In the genomic region with DNA sequence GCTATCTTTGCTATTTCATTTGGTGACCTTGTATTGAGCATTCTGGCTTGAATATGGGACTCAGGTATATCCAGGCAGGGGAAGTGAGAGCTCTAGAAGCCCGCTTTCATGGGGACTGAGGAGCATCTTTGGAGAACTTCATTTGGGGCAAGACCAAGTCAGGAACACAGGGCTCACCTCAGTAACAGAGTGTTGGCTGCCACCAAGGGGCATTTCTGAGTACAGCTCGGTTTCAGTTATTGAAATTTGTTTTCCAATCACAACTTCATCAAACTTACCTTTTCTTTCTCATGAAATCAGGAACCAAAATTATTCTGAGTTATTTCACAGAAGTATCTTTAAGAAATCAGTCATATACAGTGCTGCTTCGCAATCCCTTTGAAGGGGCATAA, we compare ENCODE assay signal across 13 cellular contexts.
A peak's percentile ranks its signal among the peaks of the same experiment; 100 is the strongest.
DNase-seq lines count a peak whose midpoint lies in the region; ATAC-seq and TF ChIP-seq lines count a peak whose summit lies in the region.
"Had no signal": no experiment of that assay in that cellular context is flagged by ENCODE, and none has a peak within 500 bp of the region (broad histone marks: within the 10 kb centered on the region; RNA-seq: fewer than 3 reads in every experiment).

No MANE protein-coding gene starts in this region.

- H4K20me1 ChIP-seq in GM23248 (ENCODE audit: insufficient read depth), result no peaks in the 10 kb centered on the region

- no peaks in the 10 kb centered on the region for H3K4me1 Mint-ChIP-seq in activated T-helper 2 cell treated with anti-CD3 and anti-CD28 coated beads, Interferon-gamma antibody, Interleukin-2, Interleukin-4, amounts not matched to agents 10 μg/mL and 5 μg/mL and 100 μg/mL, durations not matched to agents 14 hours and 24 hours and 36 hours (ENCODE audit: low read depth)
- H3K4me1 Mint-ChIP-seq: activated CD4-positive, alpha-beta T cell treated with anti-CD3 and anti-CD28 coated beads for 36 hours had no signal

- ATAC-seq in HG03354 (IDR thresholded peaks at IDR 0.05; ENCODE audit: poor library complexity, severe bottlenecking, unreplicated experiment) (no peak), GM18498 (IDR thresholded peaks at IDR 0.05; ENCODE audit: unreplicated experiment) (no peak)
- ATAC-seq: activated CD4-positive, alpha-beta T cell treated with anti-CD3 and anti-CD28 coated beads for 36 hours; GM12878 had no signal

- H3K4me3 ChIP-seq in GM23248, result no peak overlapping the region
- H3K4me3 ChIP-seq in fibroblast of villous mesenchyme (ENCODE audit: low read depth, low read length), result no peak overlapping the region
- no peak overlapping the region for H3K4me3 ChIP-seq in retinal pigment epithelial cell (ENCODE audit: low read length)
- H3K4me3 ChIP-seq: GM12878 had no signal

- WGBS in GM23248 (ENCODE audit: low coverage in 1 of 2, low lambda C conversion rate in 2 of 2, missing lambda C conversion rate in 2 of 2), 2 experiments, result 54 to 58% methylated on average over 3 of the region's 3 CpGs

- no peaks in the 10 kb centered on the region for H3F3A ChIP-seq in GM23248 (ENCODE audit: insufficient read depth)

- H3K27ac Mint-ChIP-seq in activated T-helper 2 cell treated with anti-CD3 and anti-CD28 coated beads, Interferon-gamma antibody, Interleukin-2, Interleukin-4, amounts not matched to agents 10 μg/mL and 5 μg/mL and 100 μg/mL, durations not matched to agents 14 hours and 24 hours and 36 hours, result no peak overlapping the region
- H3K27ac Mint-ChIP-seq: activated CD4-positive, alpha-beta T cell treated with anti-CD3 and anti-CD28 coated beads for 36 hours had no signal

- H3K4me1 ChIP-seq in GM23248 (ENCODE audit: insufficient read depth), result no peaks in the 10 kb centered on the region
- H3K4me1 ChIP-seq: parathyroid adenoma had no signal

- peaks cover 3% of the 10 kb centered on the region for H3K9me3 ChIP-seq in GM23248 (ENCODE audit: low read depth)

- in situ Hi-C loops in GM23248 (cut with MboI), result no loop called here

- no peaks in the 10 kb centered on the region for H3K36me3 Mint-ChIP-seq in activated T-helper 2 cell treated with anti-CD3 and anti-CD28 coated beads, Interferon-gamma antibody, Interleukin-2, Interleukin-4, amounts not matched to agents 10 μg/mL and 5 μg/mL and 100 μg/mL, durations not matched to agents 14 hours and 24 hours and 36 hours (ENCODE audit: low read depth)

- H3K9ac ChIP-seq in GM23248, result no peak overlapping the region
- H3K9ac ChIP-seq: parathyroid adenoma had no signal

- H3K36me3 ChIP-seq in GM23248 (ENCODE audit: low read depth), result no peaks in the 10 kb centered on the region

- peaks cover 18% of the 10 kb centered on the region; the same call in 1 of the 2 replicates for H3K27me3 ChIP-seq in GM23248 (replicated peaks; ENCODE audit: insufficient read depth)

- H3K4me2 ChIP-seq in GM23248 (ENCODE audit: unreplicated experiment), result no peak overlapping the region

- H3K27ac ChIP-seq in GM23248, result no peak overlapping the region
- H3K27ac ChIP-seq: parathyroid adenoma had no signal

- H2AFZ ChIP-seq in GM23248, result no peak overlapping the region
- H2AFZ ChIP-seq: parathyroid adenoma had no signal

- H3K9me3 Mint-ChIP-seq in activated T-helper 2 cell treated with anti-CD3 and anti-CD28 coated beads, Interferon-gamma antibody, Interleukin-2, Interleukin-4, amounts not matched to agents 10 μg/mL and 5 μg/mL and 100 μg/mL, durations not matched to agents 14 hours and 24 hours and 36 hours, result peaks cover 16% of the 10 kb centered on the region

- no peak overlapping the region for H3K4me3 Mint-ChIP-seq in activated T-helper 2 cell treated with anti-CD3 and anti-CD28 coated beads, Interferon-gamma antibody, Interleukin-2, Interleukin-4, amounts not matched to agents 10 μg/mL and 5 μg/mL and 100 μg/mL, durations not matched to agents 14 hours and 24 hours and 36 hours (ENCODE audit: low read depth)
- H3K4me3 Mint-ChIP-seq: activated CD4-positive, alpha-beta T cell treated with anti-CD3 and anti-CD28 coated beads for 36 hours had no signal

- H3K9me2 ChIP-seq in GM23248 (ENCODE audit: insufficient read depth), result no peaks in the 10 kb centered on the region

- DNase-seq in GM23248 (peak; percentile 45), SK-N-DZ (ENCODE audit: low spot score) (peak; percentile 4), fibroblast of villous mesenchyme (ENCODE audit: low read depth) (peak; percentile 7), retinal pigment epithelial cell (ENCODE audit: low read depth) (no peak), NCI-H2171 (lab: John Stamatoyannopoulos, UW) (no peak)
- no peak for DNase-seq in activated T-helper 2 cell treated with anti-CD3 and anti-CD28 coated beads, Interferon-gamma antibody, Interleukin-2, Interleukin-4, amounts not matched to agents 10 μg/mL and 5 μg/mL and 100 μg/mL, durations not matched to agents 14 hours and 24 hours and 36 hours (ENCODE audit: low spot score)
- DNase-seq: activated CD4-positive, alpha-beta T cell treated with anti-CD3 and anti-CD28 coated beads for 36 hours; MV-4-11; NCI-H524 treated with DMSO at 0.1 percent for 48 hours had no signal

- intact Hi-C loops in activated T-helper 2 cell treated with anti-CD3 and anti-CD28 coated beads, Interferon-gamma antibody, Interleukin-2, Interleukin-4, amounts not matched to agents 10 μg/mL and 5 μg/mL and 100 μg/mL, durations not matched to agents 14 hours and 24 hours and 36 hours (cut with micrococcal nuclease), result no loop called here

- no peaks in the 10 kb centered on the region for H3K79me2 ChIP-seq in GM23248 (ENCODE audit: insufficient read depth)
- H3K79me2 ChIP-seq: parathyroid adenoma had no signal

- H3K27me3 Mint-ChIP-seq in activated T-helper 2 cell treated with anti-CD3 and anti-CD28 coated beads, Interferon-gamma antibody, Interleukin-2, Interleukin-4, amounts not matched to agents 10 μg/mL and 5 μg/mL and 100 μg/mL, durations not matched to agents 14 hours and 24 hours and 36 hours (ENCODE audit: low read depth), result no peaks in the 10 kb centered on the region
- H3K27me3 Mint-ChIP-seq: activated CD4-positive, alpha-beta T cell treated with anti-CD3 and anti-CD28 coated beads for 36 hours had no signal

- TF ChIP-seq CTCF in fibroblast of villous mesenchyme (IDR thresholded peaks at IDR 0.05; ENCODE audit: insufficient read depth, low read depth, low read length) (peak; percentile 39), retinal pigment epithelial cell (conservative IDR thresholded peaks at IDR 0.05; ENCODE audit: low read depth, low read length) (peak; percentile 14)

Comparison
In these comparisons a context has a peak if more than half of its experiments do, and no peak if none do; other contexts are left out.
1. DNase-seq: peak in GM23248 (single experiment), SK-N-DZ (single experiment) and fibroblast of villous mesenchyme (single experiment); none in retinal pigment epithelial cell (single experiment), activated T-helper 2 cell treated with anti-CD3 and anti-CD28 coated beads, Interferon-gamma antibody, Interleukin-2, Interleukin-4, amounts not matched to agents 10 μg/mL and 5 μg/mL and 100 μg/mL, durations not matched to agents 14 hours and 24 hours and 36 hours (single experiment) and NCI-H2171 (single experiment).